In genomic region chr9:72872718-72873117, GRCh38 we compare ENCODE assay signal across 25 cellular contexts.
DNase-seq lines count a peak whose midpoint lies in the region; ATAC-seq, FAIRE-seq and TF ChIP-seq lines count a peak whose summit lies in the region.
"Had no signal": no experiment of that assay in that cellular context is flagged by ENCODE, and none has a peak within 500 bp of the region (broad histone marks: within the 10 kb centered on the region; RNA-seq: fewer than 3 reads in every experiment).

No MANE protein-coding gene starts in this region.

- ATAC-seq in SK-N-SH treated with all-trans-retinoic acid at 6 μM for 48 hours = no peak
- ATAC-seq in HG03159 (IDR thresholded peaks at IDR 0.05; ENCODE audit: unreplicated experiment) = no peak
- ATAC-seq: activated CD4-positive, CD25-positive, alpha-beta regulatory T cell treated with anti-CD3 and anti-CD28 coated beads, Interleukin-2, amount 50 U/mL, for 24 hours; body of pancreas had no signal

- no peak for FAIRE-seq in small intestine (lab: Jason Lieb, UNC)

- no peaks in the 10 kb centered on the region for H3K9me3 ChIP-seq in small intestine (ENCODE audit: control insufficient read depth, low read depth)
- no peaks in the 10 kb centered on the region for H3K9me3 ChIP-seq in effector memory CD4-positive, alpha-beta T cell (ENCODE audit: control insufficient read depth, low read length)
- H3K9me3 ChIP-seq: body of pancreas, gastroesophageal sphincter, ovary, thoracic aorta, uterus had no signal

- no peaks in the 10 kb centered on the region for H3K4me1 ChIP-seq in small intestine (ENCODE audit: control insufficient read depth in 2 of 2, insufficient read depth in 1 of 2, low read depth in 1 of 2, low read length in 1 of 2)
- H3K4me1 ChIP-seq in effector memory CD4-positive, alpha-beta T cell (ENCODE audit: control insufficient read depth, insufficient read depth, low read length, poor library complexity, severe bottlenecking) = no peaks in the 10 kb centered on the region

- H3K36me3 ChIP-seq in small intestine (ENCODE audit: control insufficient read depth in 2 of 2, insufficient read depth in 2 of 2, low read length in 2 of 2) = no peaks in the 10 kb centered on the region
- H3K36me3 ChIP-seq in effector memory CD4-positive, alpha-beta T cell (ENCODE audit: control insufficient read depth, insufficient read depth, low read length) = no peaks in the 10 kb centered on the region
- H3K36me3 ChIP-seq: gastroesophageal sphincter, ovary, spleen, thoracic aorta, uterus had no signal

- H3K27ac ChIP-seq in VCaP = peak overlapping the region; percentile 28
- no peak overlapping the region for H3K27ac ChIP-seq in small intestine (ENCODE audit: low read depth in 1 of 2, low read length in 1 of 2)
- H3K27ac ChIP-seq in effector memory CD4-positive, alpha-beta T cell (ENCODE audit: insufficient read depth, low read length, poor library complexity, severe bottlenecking) = no peak overlapping the region
- H3K27ac ChIP-seq: body of pancreas, ovary, RWPE1, spleen, thoracic aorta had no signal

- WGBS in small intestine, 3 donors = 69 to 79% (median 75%) methylated on average over 2 of the region's 2 CpGs

- TF ChIP-seq CTCF in VCaP (conservative IDR thresholded peaks at IDR 0.05) = no peak

- H3K4me3 ChIP-seq in small intestine (ENCODE audit: low read depth in 1 of 2, low read length in 2 of 2) = no peak overlapping the region
- no peak overlapping the region for H3K4me3 ChIP-seq in effector memory CD4-positive, alpha-beta T cell (ENCODE audit: insufficient read depth, low read depth, low read length, poor library complexity, severe bottlenecking)
- H3K4me3 ChIP-seq: body of pancreas, gastroesophageal sphincter, ovary, spleen, thoracic aorta, uterus had no signal

- peak; percentile 3 to 39 (median 7) for DNase-seq in NCI-H1417 (lab: John Stamatoyannopoulos, UW)
- no peak for DNase-seq in NCI-H1417 treated with DMSO at 0.1 percent for 48 hours (lab: John Stamatoyannopoulos, UW)
- peak; percentile 46 for DNase-seq in kidney glomerular epithelial cell (lab: John Stamatoyannopoulos, UW)
- peak; percentile 33 for DNase-seq in small intestine
- no peak for DNase-seq in effector memory CD4-positive, alpha-beta T cell
- DNase-seq: 8988T; activated CD4-positive, alpha-beta T cell treated with anti-CD3 and anti-CD28 coated beads, Interleukin-2, amount 50 U/mL, for 4 hours; activated naive CD4-positive, alpha-beta T cell treated with Interleukin-2 at 50 U/mL for 16 hours; body of pancreas; DMS79 treated with DMSO at 0.1 percent for 48 hours; GF-D8; left cardiac atrium; mammary epithelial cell; NCI-H2029 treated with DMSO at 0.1 percent for 48 hours; ovary; spleen; stimulated activated CD4-positive, alpha-beta T cell treated with anti-CD3 and anti-CD28 coated beads, Interleukin-2, amount 100 ng/mL, for 24 hours; uterus had no signal

- no peaks in the 10 kb centered on the region for H3K27me3 ChIP-seq in small intestine (ENCODE audit: control insufficient read depth in 2 of 2, insufficient read depth in 2 of 2, low read length in 2 of 2)
- no peaks in the 10 kb centered on the region for H3K27me3 ChIP-seq in effector memory CD4-positive, alpha-beta T cell (replicated peaks; ENCODE audit: control insufficient read depth, insufficient read depth, low read length, poor library complexity, severe bottlenecking)
- H3K27me3 ChIP-seq: body of pancreas, gastroesophageal sphincter, ovary, spleen, uterus had no signal

TF ChIP-seq in SK-N-SH treated with all-trans-retinoic acid at 6 μM for 48 hours, 23 proteins besides CTCF, POLR2A, EP300 and RAD21:
- TF ChIP-seq GLIS3 (CRISPR knock-in tag; IDR thresholded peaks at IDR 0.05) (no peak), CREB5 (CRISPR knock-in tag; IDR thresholded peaks at IDR 0.05; ENCODE audit: low read depth) (no peak), CSDC2 (CRISPR knock-in tag; IDR thresholded peaks at IDR 0.05) (no peak), TSHZ2 (CRISPR knock-in tag; IDR thresholded peaks at IDR 0.05) (no peak), PPARA (CRISPR knock-in tag; IDR thresholded peaks at IDR 0.05; ENCODE audit: borderline replicate concordance) (no peak), ZNF565 (CRISPR knock-in tag; conservative IDR thresholded peaks at IDR 0.05; ENCODE audit: low read depth) (no peak)

Comparison
In these comparisons a context has a peak if more than half of its experiments do, and no peak if none do; other contexts are left out.
1. DNase-seq: peak in NCI-H1417 (3 of 3), kidney glomerular epithelial cell (single experiment) and small intestine (single experiment); none in NCI-H1417 treated with DMSO at 0.1 percent for 48 hours (single experiment) and effector memory CD4-positive, alpha-beta T cell (0 of 3).